10 cellular contexts compared by ENCODE assay signal in genomic region chr15:51726302-51727073, GRCh38. TPM values are rescaled to one million over a fixed set of nuclear protein-coding genes. Genes with fewer than 3 reads are reported as not detected.
DNase-seq lines count a peak whose midpoint lies in the region; ATAC-seq, FAIRE-seq and TF ChIP-seq lines count a peak whose summit lies in the region.
"Had no signal": no experiment of that assay in that cellular context is flagged by ENCODE, and none has a peak within 500 bp of the region (broad histone marks: within the 10 kb centered on the region; RNA-seq: fewer than 3 reads in every experiment).

No MANE protein-coding gene starts in this region.

- no peaks in the 10 kb centered on the region for H3K9me3 ChIP-seq in gastrocnemius medialis

- H3K4me3 Mint-ChIP-seq in activated CD8-positive, alpha-beta T cell treated with anti-CD3 and anti-CD28 coated beads for 36 hours, result no peak overlapping the region
- no peak overlapping the region for H3K4me3 Mint-ChIP-seq in progenitor cell of endocrine pancreas (ENCODE audit: low read depth)

- H3K27me3 Mint-ChIP-seq in activated CD8-positive, alpha-beta T cell treated with anti-CD3 and anti-CD28 coated beads for 36 hours, result no peaks in the 10 kb centered on the region
- H3K27me3 Mint-ChIP-seq in progenitor cell of endocrine pancreas, result peaks cover 6% of the 10 kb centered on the region

- H3K9me3 Mint-ChIP-seq in activated CD8-positive, alpha-beta T cell treated with anti-CD3 and anti-CD28 coated beads for 36 hours, result peaks cover 2% of the 10 kb centered on the region
- H3K9me3 Mint-ChIP-seq in progenitor cell of endocrine pancreas (ENCODE audit: low read depth), result no peaks in the 10 kb centered on the region

- peaks cover 35 to 38% of the 10 kb centered on the region in 2 donors for H3K4me1 ChIP-seq in gastrocnemius medialis

- peaks cover 67% of the 10 kb centered on the region for H3K4me1 Mint-ChIP-seq in activated CD8-positive, alpha-beta T cell treated with anti-CD3 and anti-CD28 coated beads for 36 hours (ENCODE audit: low read depth)
- no peaks in the 10 kb centered on the region for H3K4me1 Mint-ChIP-seq in progenitor cell of endocrine pancreas (ENCODE audit: low read depth)

- FAIRE-seq in H54 (lab: Jason Lieb, UNC), result peak; percentile 86
- FAIRE-seq: colon, G401.6 had no signal

- H3K36me3 ChIP-seq in gastrocnemius medialis, result no peaks in the 10 kb centered on the region

- in situ Hi-C loops in gastrocnemius medialis (cut with MboI; ENCODE audit: low sequenced_read_pairs in 4 of 4), result no loop called here

- TF ChIP-seq POLR2A in H54 (IDR thresholded peaks at IDR 0.05; ENCODE audit: low read depth, low read length) (no peak), gastrocnemius medialis (IDR thresholded peaks at IDR 0.05) (peak in 1 of 2 donors; percentile 25)

- H3K36me3 Mint-ChIP-seq in activated CD8-positive, alpha-beta T cell treated with anti-CD3 and anti-CD28 coated beads for 36 hours (ENCODE audit: low read depth), result peaks cover 13% of the 10 kb centered on the region
- H3K36me3 Mint-ChIP-seq in progenitor cell of endocrine pancreas (ENCODE audit: insufficient read depth), result no peaks in the 10 kb centered on the region

- H3K27me3 ChIP-seq in gastrocnemius medialis, result no peaks in the 10 kb centered on the region

- ATAC-seq in activated CD8-positive, alpha-beta T cell treated with anti-CD3 and anti-CD28 coated beads for 36 hours, result peak; percentile 89
- ATAC-seq in Right ventricle myocardium superior (ENCODE audit: poor library complexity), result peak; percentile 95
- ATAC-seq in gastrocnemius medialis, result peak; percentile 90 to 98

- intact Hi-C loops in activated CD8-positive, alpha-beta T cell treated with anti-CD3 and anti-CD28 coated beads for 36 hours (cut with micrococcal nuclease), result no loop called here
- intact Hi-C loops in Right ventricle myocardium superior (cut with DNase I) (loop anchor here (10.0 kb wide), 1 partner anchor 48 kb away; no protein-coding TSS in a partner anchor), gastrocnemius medialis (cut with DNase I; ENCODE audit: low total_unique reads) (no loop called here)

- CTCF ChIA-PET in activated CD8-positive, alpha-beta T cell treated with anti-CD3 and anti-CD28 coated beads for 36 hours (lab: Charles Lee), result interaction anchor here (1.3 to 2.8 kb wide), 2 partner anchors 50 to 76 kb away, joined by 5 to 11 read pairs; no protein-coding TSS in a partner anchor

- peak overlapping the region in 1 of 4 donors; percentile 21 for H3K27ac ChIP-seq in gastrocnemius medialis

- DNase-seq in NCI-H748 (lab: John Stamatoyannopoulos, UW; ENCODE audit: unreplicated experiment) (peak; percentile 15), NCI-H748 treated with DMSO at 0.1 percent for 48 hours (lab: John Stamatoyannopoulos, UW) (no peak), H54 (ENCODE audit: insufficient read length, low spot score) (peak; percentile 67), LNCaP clone FGC (ENCODE audit: low read depth) (peak; percentile 38), Right ventricle myocardium superior (peak; percentile 48), gastrocnemius medialis (peak; percentile 34 to 56), progenitor cell of endocrine pancreas (ENCODE audit: low spot score, unreplicated experiment) (no peak)
- DNase-seq in activated CD8-positive, alpha-beta T cell treated with anti-CD3 and anti-CD28 coated beads for 36 hours, result peak; percentile 71

- POLR2A ChIA-PET in activated CD8-positive, alpha-beta T cell treated with anti-CD3 and anti-CD28 coated beads for 36 hours (lab: Charles Lee), result interaction anchor here (1.1 kb wide), 2 partner anchors 11 to 13 kb away, joined by 3 to 6 read pairs; no protein-coding TSS in a partner anchor

- TF ChIP-seq CTCF in LNCaP clone FGC (IDR thresholded peaks at IDR 0.05; ENCODE audit: control insufficient read depth, extremely low read depth, insufficient read depth), result no peak
- no peak for TF ChIP-seq CTCF in activated CD8-positive, alpha-beta T cell treated with anti-CD3 and anti-CD28 coated beads for 36 hours (IDR thresholded peaks at IDR 0.05)
- no peak for TF ChIP-seq CTCF in gastrocnemius medialis (IDR thresholded peaks at IDR 0.05 in 4 of 5, conservative IDR thresholded peaks at IDR 0.05 in 1 of 5)
- no peak for TF ChIP-seq CTCF in progenitor cell of endocrine pancreas (IDR thresholded peaks at IDR 0.05; ENCODE audit: unreplicated experiment)

- peak overlapping the region; percentile 45 for H3K27ac Mint-ChIP-seq in activated CD8-positive, alpha-beta T cell treated with anti-CD3 and anti-CD28 coated beads for 36 hours
- no peak overlapping the region for H3K27ac Mint-ChIP-seq in progenitor cell of endocrine pancreas

- H3K4me3 ChIP-seq in LNCaP clone FGC (ENCODE audit: low read depth, low read length), result no peak overlapping the region
- H3K4me3 ChIP-seq in gastrocnemius medialis, result no peak overlapping the region

RNA-seq across cellular contexts. Expression of gene LYSMD2, which starts 11.0 kb away (rescaled TPM):
- total RNA-seq in activated CD8-positive, alpha-beta T cell treated with anti-CD3 and anti-CD28 coated beads for 36 hours, result 10 to 100 TPM; 18.5 to 19.0 TPM
- total RNA-seq in Right ventricle myocardium superior (4.3 TPM), gastrocnemius medialis (10 to 100 TPM in 2 of 4 donors, 1 to 10 TPM in 2; 5.8 to 16.1 (median 10.6) TPM), progenitor cell of endocrine pancreas (4.0 and 5.0 TPM in 2 replicates)

RNA-seq across cellular contexts. Expression of gene TMOD2, which starts 24.9 kb away (rescaled TPM):
- 1 to 10 TPM; 4.8 to 7.0 TPM for total RNA-seq in activated CD8-positive, alpha-beta T cell treated with anti-CD3 and anti-CD28 coated beads for 36 hours
- total RNA-seq in Right ventricle myocardium superior, result 7.3 TPM
- total RNA-seq in gastrocnemius medialis, result 1 to 10 TPM; 1.0 to 4.8 (median 2.4) TPM
- 7.4 and 8.1 TPM in 2 replicates for total RNA-seq in progenitor cell of endocrine pancreas

RNA-seq across cellular contexts. Expression of gene SCG3, which starts 45.2 kb away (rescaled TPM):
- total RNA-seq in activated CD8-positive, alpha-beta T cell treated with anti-CD3 and anti-CD28 coated beads for 36 hours, result not detected
- total RNA-seq in Right ventricle myocardium superior (not detected), gastrocnemius medialis (not detected), progenitor cell of endocrine pancreas (6.4 and 7.9 TPM in 2 replicates)

Comparison
In these comparisons a context has a peak if more than half of its experiments do, and no peak if none do; other contexts are left out.
1. DNase-seq: peak in NCI-H748 (single experiment), H54 (single experiment), LNCaP clone FGC (single experiment), activated CD8-positive, alpha-beta T cell treated with anti-CD3 and anti-CD28 coated beads for 36 hours (single experiment), Right ventricle myocardium superior (single experiment) and gastrocnemius medialis (2 of 2); none in NCI-H748 treated with DMSO at 0.1 percent for 48 hours (single experiment) and progenitor cell of endocrine pancreas (single experiment).
2. Peak in every context shown above with its lines, with median percentiles within 50 percentile points of each other: ATAC-seq.